Comparison of ENCODE assay signal across 20 cellular contexts in the genomic region with DNA sequence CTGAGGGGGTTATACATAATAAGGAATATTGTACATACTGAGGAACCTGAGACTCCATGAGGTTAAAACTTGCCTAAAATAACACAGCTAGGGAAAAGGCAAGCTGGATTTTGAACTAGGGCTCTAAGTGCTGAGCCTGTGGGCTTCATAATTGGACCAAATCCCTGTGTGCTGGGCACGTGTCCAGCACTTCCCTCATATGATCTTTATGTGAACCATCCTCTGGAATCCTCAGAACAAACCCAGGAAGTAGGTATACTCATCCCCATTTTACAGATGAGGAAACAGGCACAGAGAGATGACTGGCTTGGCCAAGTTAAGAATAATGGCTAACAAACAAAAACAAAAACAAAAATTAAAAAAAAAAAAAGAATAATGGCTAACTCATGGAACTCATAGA. TPM values are rescaled to one million over a fixed set of nuclear protein-coding genes. Genes with fewer than 3 reads are reported as not detected.
A peak's percentile ranks its signal among the peaks of the same experiment; 100 is the strongest.
DNase-seq lines count a peak whose midpoint lies in the region; ATAC-seq and TF ChIP-seq lines count a peak whose summit lies in the region.
"Had no signal": no experiment of that assay in that cellular context is flagged by ENCODE, and none has a peak within 500 bp of the region (broad histone marks: within the 10 kb centered on the region; RNA-seq: fewer than 3 reads in every experiment).

No MANE protein-coding gene starts in this region.

- H3K9me3 ChIP-seq in MG63 = no peaks in the 10 kb centered on the region
- H3K9me3 ChIP-seq: colonic mucosa, SJSA1, thyroid gland had no signal

- H3K36me3 Mint-ChIP-seq in activated T-cell treated with anti-CD3 and anti-CD28 coated beads, Interleukin-2, amount 50 U/mL, for 4 hours (ENCODE audit: insufficient read depth) = no peaks in the 10 kb centered on the region
- H3K36me3 Mint-ChIP-seq in activated T-cell treated with anti-CD3 and anti-CD28 coated beads, Interleukin-2, amount 50 U/mL, for 72 hours (ENCODE audit: insufficient read depth in 2 of 2) = no peaks in the 10 kb centered on the region
- peaks cover 2% of the 10 kb centered on the region for H3K36me3 Mint-ChIP-seq in activated naive CD8-positive, alpha-beta T cell treated with anti-CD3 and anti-CD28 coated beads, Interleukin-2, amount 50 U/mL, for 24 hours (ENCODE audit: low read depth)
- H3K36me3 Mint-ChIP-seq in neural crest cell (ENCODE audit: low read depth) = no peaks in the 10 kb centered on the region

- no peak for TF ChIP-seq CTCF in neural crest cell (conservative IDR thresholded peaks at IDR 0.05)

- peaks cover 14% of the 10 kb centered on the region for H3K27me3 Mint-ChIP-seq in activated T-cell treated with anti-CD3 and anti-CD28 coated beads, Interleukin-2, amount 50 U/mL, for 4 hours (ENCODE audit: low read depth)
- H3K27me3 Mint-ChIP-seq in activated T-cell treated with anti-CD3 and anti-CD28 coated beads, Interleukin-2, amount 50 U/mL, for 72 hours (ENCODE audit: low read depth) = peaks cover 16% of the 10 kb centered on the region
- peaks cover 11% of the 10 kb centered on the region for H3K27me3 Mint-ChIP-seq in activated naive CD8-positive, alpha-beta T cell treated with anti-CD3 and anti-CD28 coated beads, Interleukin-2, amount 50 U/mL, for 24 hours
- H3K27me3 Mint-ChIP-seq in neural crest cell (ENCODE audit: low read depth) = peaks cover 86% of the 10 kb centered on the region

- H3K27me3 ChIP-seq in MG63 = no peaks in the 10 kb centered on the region
- H3K27me3 ChIP-seq: colonic mucosa, thyroid gland had no signal

- no peak for DNase-seq in activated T-cell treated with anti-CD3 and anti-CD28 coated beads, Interleukin-2, amount 50 U/mL, for 4 hours
- DNase-seq in activated T-cell treated with anti-CD3 and anti-CD28 coated beads, Interleukin-2, amount 50 U/mL, for 72 hours = no peak
- DNase-seq in MG63 (peak; percentile 48), neural crest cell (ENCODE audit: low read depth, low spot score) (no peak), AG20443 (ENCODE audit: low spot score) (no peak), NCI-H524 (lab: John Stamatoyannopoulos, UW) (no peak)
- DNase-seq in activated naive CD8-positive, alpha-beta T cell treated with anti-CD3 and anti-CD28 coated beads, Interleukin-2, amount 50 U/mL, for 24 hours = no peak
- DNase-seq: brain microvascular endothelial cell; colonic mucosa; glutamatergic neuron; NCI-H1694 treated with DMSO at 0.1 percent for 48 hours; NCI-H774; stimulated activated CD4-positive, alpha-beta T cell treated with anti-CD3 and anti-CD28 coated beads, Interleukin-1b, Interleukin-23, amount 100 ng/mL, for 48 hours; thyroid gland had no signal

- no peak overlapping the region for H3K4me3 ChIP-seq in MG63
- H3K4me3 ChIP-seq: colonic mucosa, SJSA1 had no signal

- no peaks in the 10 kb centered on the region for H3K9me3 Mint-ChIP-seq in activated T-cell treated with anti-CD3 and anti-CD28 coated beads, Interleukin-2, amount 50 U/mL, for 4 hours
- H3K9me3 Mint-ChIP-seq in activated T-cell treated with anti-CD3 and anti-CD28 coated beads, Interleukin-2, amount 50 U/mL, for 72 hours = no peaks in the 10 kb centered on the region
- H3K9me3 Mint-ChIP-seq in activated naive CD8-positive, alpha-beta T cell treated with anti-CD3 and anti-CD28 coated beads, Interleukin-2, amount 50 U/mL, for 24 hours = no peaks in the 10 kb centered on the region
- H3K9me3 Mint-ChIP-seq in neural crest cell = no peaks in the 10 kb centered on the region
- H3K9me3 Mint-ChIP-seq: activated T-helper 1 cell treated with anti-CD3 and anti-CD28 coated beads, Interleukin-12 subunit alpha, Interleukin-12 subunit beta, Interleukin-2, Interleukin-4 antibody, amounts not matched to agents 30 ng/mL and 10 ng/mL and 1 ng/mL, durations not matched to agents 14 hours and 24 hours and 36 hours; WTC11 had no signal

- ATAC-seq in activated T-cell treated with anti-CD3 and anti-CD28 coated beads, Interleukin-2, amount 50 U/mL, for 4 hours = no peak
- no peak for ATAC-seq in activated T-cell treated with anti-CD3 and anti-CD28 coated beads, Interleukin-2, amount 50 U/mL, for 72 hours (replicated peaks in 1 of 2)
- ATAC-seq in activated naive CD8-positive, alpha-beta T cell treated with anti-CD3 and anti-CD28 coated beads, Interleukin-2, amount 50 U/mL, for 24 hours = no peak
- ATAC-seq in HG02885 (IDR thresholded peaks at IDR 0.05; ENCODE audit: poor library complexity, unreplicated experiment) = no peak
- ATAC-seq: Panc1 had no signal

- no peaks in the 10 kb centered on the region for H3K36me3 ChIP-seq in MG63
- H3K36me3 ChIP-seq: brain microvascular endothelial cell, colonic mucosa, SJSA1 had no signal

- no peak overlapping the region for H3K27ac Mint-ChIP-seq in activated T-cell treated with anti-CD3 and anti-CD28 coated beads, Interleukin-2, amount 50 U/mL, for 72 hours
- peak overlapping the region; percentile 70 for H3K27ac Mint-ChIP-seq in activated naive CD8-positive, alpha-beta T cell treated with anti-CD3 and anti-CD28 coated beads, Interleukin-2, amount 50 U/mL, for 24 hours
- H3K27ac Mint-ChIP-seq in neural crest cell (ENCODE audit: unreplicated experiment) = no peak overlapping the region
- H3K27ac Mint-ChIP-seq: WTC11 had no signal

- H3K4me3 Mint-ChIP-seq in activated T-cell treated with anti-CD3 and anti-CD28 coated beads, Interleukin-2, amount 50 U/mL, for 4 hours = peak overlapping the region; percentile 8
- H3K4me3 Mint-ChIP-seq in activated T-cell treated with anti-CD3 and anti-CD28 coated beads, Interleukin-2, amount 50 U/mL, for 72 hours = peak overlapping the region in 1 of 2 donors; percentile 17
- H3K4me3 Mint-ChIP-seq in activated naive CD8-positive, alpha-beta T cell treated with anti-CD3 and anti-CD28 coated beads, Interleukin-2, amount 50 U/mL, for 24 hours = no peak overlapping the region
- peak overlapping the region; percentile 65 for H3K4me3 Mint-ChIP-seq in neural crest cell

- H3K4me1 Mint-ChIP-seq in activated T-cell treated with anti-CD3 and anti-CD28 coated beads, Interleukin-2, amount 50 U/mL, for 4 hours (ENCODE audit: low read depth) = peaks cover 31% of the 10 kb centered on the region
- peaks cover 38% of the 10 kb centered on the region for H3K4me1 Mint-ChIP-seq in activated T-cell treated with anti-CD3 and anti-CD28 coated beads, Interleukin-2, amount 50 U/mL, for 72 hours (ENCODE audit: low read depth)
- H3K4me1 Mint-ChIP-seq in activated naive CD8-positive, alpha-beta T cell treated with anti-CD3 and anti-CD28 coated beads, Interleukin-2, amount 50 U/mL, for 24 hours = peaks cover 31% of the 10 kb centered on the region
- peaks cover 13% of the 10 kb centered on the region for H3K4me1 Mint-ChIP-seq in neural crest cell

RNA-seq across cellular contexts. Expression of a gene that starts 14.9 kb away (rescaled TPM):
- total RNA-seq in activated T-cell treated with anti-CD3 and anti-CD28 coated beads, Interleukin-2, amount 50 U/mL, for 4 hours = under 1 TPM; 0.16 to 0.33 (median 0.27) TPM
- total RNA-seq in activated T-cell treated with anti-CD3 and anti-CD28 coated beads, Interleukin-2, amount 50 U/mL, for 72 hours = 1 to 10 TPM in 1 of 2 donors, under 1 TPM in 1; 0.97 to 1.1 TPM
- total RNA-seq in MG63 (2014; rRNA removed; shearing (Covaris generic); ENCODE audit: low replicate concordance) = 0.03 and 1.6 TPM in 2 replicates
- 2.4 and 3.4 TPM in 2 replicates for total RNA-seq in neural crest cell
- total RNA-seq: activated T-helper 1 cell treated with anti-CD3 and anti-CD28 coated beads, Interleukin-12 subunit alpha, Interleukin-12 subunit beta, Interleukin-2, Interleukin-4 antibody, amounts not matched to agents 30 ng/mL and 10 ng/mL and 1 ng/mL, durations not matched to agents 14 hours and 24 hours and 36 hours; SJSA1; skeletal muscle tissue had no signal

RNA-seq across cellular contexts. Expression of a gene that starts 40.3 kb away (rescaled TPM):
- 10 to 100 TPM; 15.5 to 20.3 (median 18.3) TPM for total RNA-seq in activated T-cell treated with anti-CD3 and anti-CD28 coated beads, Interleukin-2, amount 50 U/mL, for 4 hours
- total RNA-seq in activated T-cell treated with anti-CD3 and anti-CD28 coated beads, Interleukin-2, amount 50 U/mL, for 72 hours = 10 to 100 TPM; 43.6 to 53.9 TPM
- 3.2 and 4.0 TPM in 2 replicates for total RNA-seq in MG63 (2014; rRNA removed; shearing (Covaris generic); ENCODE audit: low replicate concordance)
- 4.5 and 4.7 TPM in 2 replicates for total RNA-seq in neural crest cell

RNA-seq across cellular contexts. Expression of a gene that starts 48.3 kb away (rescaled TPM):
- 100 to 1,000 TPM; 508 to 551 (median 529) TPM for total RNA-seq in activated T-cell treated with anti-CD3 and anti-CD28 coated beads, Interleukin-2, amount 50 U/mL, for 4 hours
- total RNA-seq in activated T-cell treated with anti-CD3 and anti-CD28 coated beads, Interleukin-2, amount 50 U/mL, for 72 hours = 100 to 1,000 TPM; 159 to 169 TPM
- 73.1 and 84.3 TPM in 2 replicates for total RNA-seq in MG63 (2014; rRNA removed; shearing (Covaris generic); ENCODE audit: low replicate concordance)
- total RNA-seq in neural crest cell = 52.9 and 53.7 TPM in 2 replicates

RNA-seq across cellular contexts. Expression of a gene that starts 55.4 kb away (rescaled TPM):
- total RNA-seq in activated T-cell treated with anti-CD3 and anti-CD28 coated beads, Interleukin-2, amount 50 U/mL, for 4 hours = 100 to 1,000 TPM; 152 to 189 (median 154) TPM
- total RNA-seq in activated T-cell treated with anti-CD3 and anti-CD28 coated beads, Interleukin-2, amount 50 U/mL, for 72 hours = 100 to 1,000 TPM; 106 to 107 TPM
- 99.6 and 106 TPM in 2 replicates for total RNA-seq in MG63 (2014; rRNA removed; shearing (Covaris generic); ENCODE audit: low replicate concordance)
- 103 and 108 TPM in 2 replicates for total RNA-seq in neural crest cell
